Comparison of ENCODE assay signal across 1 cellular context in genomic region chr1:62356257-62356835, GRCh38.
TF ChIP-seq lines count a peak whose summit lies in the region.

No MANE protein-coding gene starts in this region.

TF ChIP-seq in GM23338, 12 proteins besides CTCF, POLR2A, EP300 and RAD21 (continued from another document):
- TF ChIP-seq ETS1 (IDR thresholded peaks at IDR 0.05) (no peak), ZNF114 (CRISPR knock-in tag; IDR thresholded peaks at IDR 0.05) (no peak), REST (IDR thresholded peaks at IDR 0.05; ENCODE audit: unreplicated experiment) (no peak), CREB1 (CRISPR knock-in tag; IDR thresholded peaks at IDR 0.05; ENCODE audit: low read depth) (no peak), POLR2AphosphoS5 (IDR thresholded peaks at IDR 0.05; ENCODE audit: low read depth) (no peak), ZNF331 (CRISPR knock-in tag; IDR thresholded peaks at IDR 0.05; ENCODE audit: low read depth) (no peak), EZH2 (IDR thresholded peaks at IDR 0.05; ENCODE audit: low read depth, unreplicated experiment) (no peak), NANOG (IDR thresholded peaks at IDR 0.05; ENCODE audit: borderline replicate concordance) (no peak), ZNF462 (CRISPR knock-in tag; IDR thresholded peaks at IDR 0.05) (no peak)
